Comparison of ENCODE assay signal across 14 cellular contexts in genomic region chr3:10855871-10856662, GRCh38. TPM values are rescaled to one million over a fixed set of nuclear protein-coding genes. Genes with fewer than 3 reads are reported as not detected.
DNase-seq lines count a peak whose midpoint lies in the region; ATAC-seq and TF ChIP-seq lines count a peak whose summit lies in the region.
"Had no signal": no experiment of that assay in that cellular context is flagged by ENCODE, and none has a peak within 500 bp of the region (broad histone marks: within the 10 kb centered on the region; RNA-seq: fewer than 3 reads in every experiment).

No MANE protein-coding gene starts in this region.

- no peaks in the 10 kb centered on the region for H3K36me3 ChIP-seq in SK-N-SH (replicated peaks in 1 of 2; ENCODE audit: control insufficient read depth in 1 of 2, insufficient read depth in 2 of 2, low read length in 1 of 2)
- H3K36me3 ChIP-seq: pancreas had no signal

- H3K27me3 ChIP-seq in SK-N-SH (ENCODE audit: insufficient read depth) = no peaks in the 10 kb centered on the region
- H3K27me3 ChIP-seq: pancreas had no signal

- H3K4me1 ChIP-seq in SK-N-SH (ENCODE audit: control insufficient read depth in 1 of 2, insufficient read depth in 2 of 2, low read depth in 1 of 2, low read length in 1 of 2) = no peaks in the 10 kb centered on the region
- H3K4me1 ChIP-seq: pancreas had no signal

- POLR2A ChIA-PET in SK-N-SH (lab: Yijun Ruan, JAX) = no interaction called here

- TF ChIP-seq CTCF in SK-N-SH (IDR thresholded peaks at IDR 0.05) (peak; percentile 23; the same call in 1 of the 2 replicates), fibroblast of the aortic adventitia (IDR thresholded peaks at IDR 0.05; ENCODE audit: insufficient read depth, low read length) (peak; percentile 53)

- H3K36me3 Mint-ChIP-seq in stimulated activated naive B cell treated with anti-CD40 and anti-IgM and Interleukin-4, amounts not matched to agents 10 μg/mL and 1 μg/mL and 100 μg/mL, for 72 hours = no peaks in the 10 kb centered on the region

- no peaks in the 10 kb centered on the region for H3K4me1 Mint-ChIP-seq in stimulated activated naive B cell treated with anti-CD40 and anti-IgM and Interleukin-4, amounts not matched to agents 10 μg/mL and 1 μg/mL and 100 μg/mL, for 72 hours
- H3K4me1 Mint-ChIP-seq: central memory CD8-positive, alpha-beta T cell; stimulated activated naive CD8-positive, alpha-beta T cell treated with anti-CD3 and anti-CD28 coated beads, Interleukin-15, amount 100 ng/mL, for 72 hours had no signal

- H4K20me1 ChIP-seq in SK-N-SH (ENCODE audit: insufficient read depth) = no peaks in the 10 kb centered on the region

- no peaks in the 10 kb centered on the region for H3K79me2 ChIP-seq in SK-N-SH (ENCODE audit: insufficient read depth)

- H3K4me3 ChIP-seq in SK-N-SH (ENCODE audit: low read depth in 2 of 2, low read length in 1 of 2) (no peak overlapping the region), fibroblast of the aortic adventitia (ENCODE audit: low read depth, low read length) (no peak overlapping the region)
- H3K4me3 ChIP-seq: pancreas had no signal

- no peak overlapping the region for H3K27ac ChIP-seq in SK-N-SH (ENCODE audit: low read depth in 2 of 2, low read length in 1 of 2)
- H3K27ac ChIP-seq: pancreas had no signal

- no peaks in the 10 kb centered on the region for H3K9me2 ChIP-seq in SK-N-SH

- no peaks in the 10 kb centered on the region for H3F3A ChIP-seq in SK-N-SH (replicated peaks; ENCODE audit: insufficient read depth)

- CTCF ChIA-PET in SK-N-SH (lab: Yijun Ruan, JAX) = no interaction called here

- H3K27me3 Mint-ChIP-seq in stimulated activated naive B cell treated with anti-CD40 and anti-IgM and Interleukin-4, amounts not matched to agents 10 μg/mL and 1 μg/mL and 100 μg/mL, for 72 hours = peaks cover 37 to 47% of the 10 kb centered on the region in 2 donors

- TF ChIP-seq RAD21 in SK-N-SH (IDR thresholded peaks at IDR 0.05; ENCODE audit: low read length) = no peak

- ATAC-seq in SK-N-SH treated with all-trans-retinoic acid at 6 μM for 48 hours = no peak
- ATAC-seq in stimulated activated naive B cell treated with anti-CD40 and anti-IgM and Interleukin-4, amounts not matched to agents 10 μg/mL and 1 μg/mL and 100 μg/mL, for 72 hours (replicated peaks) = no peak
- ATAC-seq: pancreas; stimulated activated naive CD8-positive, alpha-beta T cell treated with anti-CD3 and anti-CD28 coated beads, Interleukin-15, amount 100 ng/mL, for 72 hours had no signal

- no peak overlapping the region for H3K9ac ChIP-seq in SK-N-SH

- DNase-seq in SK-N-SH (no peak), RKO (ENCODE audit: low spot score) (peak; percentile 6), fibroblast of the aortic adventitia (ENCODE audit: low read depth) (no peak), NCI-H510A treated with DMSO at 0.1 percent for 48 hours (lab: John Stamatoyannopoulos, UW) (no peak), GM03348 (ENCODE audit: low spot score) (no peak)
- no peak for DNase-seq in stimulated activated naive B cell treated with anti-CD40 and anti-IgM and Interleukin-4, amounts not matched to agents 10 μg/mL and 1 μg/mL and 100 μg/mL, for 72 hours
- no peak for DNase-seq in activated CD8-positive, alpha-beta memory T cell treated with anti-CD3 and anti-CD28 coated beads, Interleukin-2, amount 50 U/mL, for 48 hours
- DNase-seq: KG1; pancreas; SHP77 treated with DMSO at 0.1 percent for 48 hours; stimulated activated naive CD8-positive, alpha-beta T cell treated with anti-CD3 and anti-CD28 coated beads, Interleukin-15, amount 100 ng/mL, for 72 hours had no signal

- peaks cover 1 to 8% of the 10 kb centered on the region in 2 donors for H3K9me3 Mint-ChIP-seq in stimulated activated naive B cell treated with anti-CD40 and anti-IgM and Interleukin-4, amounts not matched to agents 10 μg/mL and 1 μg/mL and 100 μg/mL, for 72 hours
- H3K9me3 Mint-ChIP-seq: central memory CD8-positive, alpha-beta T cell; stimulated activated naive CD8-positive, alpha-beta T cell treated with anti-CD3 and anti-CD28 coated beads, Interleukin-15, amount 100 ng/mL, for 72 hours had no signal

- H3K9me3 ChIP-seq in SK-N-SH = no peaks in the 10 kb centered on the region
- H3K9me3 ChIP-seq: pancreas had no signal

- TF ChIP-seq EP300 in SK-N-SH (IDR thresholded peaks at IDR 0.05; ENCODE audit: borderline replicate concordance in 1 of 2, low read depth in 1 of 2, low read length in 1 of 2) = no peak

- WGBS in SK-N-SH (ENCODE audit: low lambda C conversion rate) = 21% methylated on average over 8 of the region's 8 CpGs

- H2AFZ ChIP-seq in SK-N-SH (ENCODE audit: low read depth) = no peak overlapping the region

- H3K27ac Mint-ChIP-seq in stimulated activated naive B cell treated with anti-CD40 and anti-IgM and Interleukin-4, amounts not matched to agents 10 μg/mL and 1 μg/mL and 100 μg/mL, for 72 hours = peak overlapping the region; percentile 6

- no peak overlapping the region for H3K4me2 ChIP-seq in SK-N-SH

- no peak overlapping the region for H3K4me3 Mint-ChIP-seq in stimulated activated naive B cell treated with anti-CD40 and anti-IgM and Interleukin-4, amounts not matched to agents 10 μg/mL and 1 μg/mL and 100 μg/mL, for 72 hours
- H3K4me3 Mint-ChIP-seq: central memory CD8-positive, alpha-beta T cell; stimulated activated naive CD8-positive, alpha-beta T cell treated with anti-CD3 and anti-CD28 coated beads, Interleukin-15, amount 100 ng/mL, for 72 hours had no signal

TF ChIP-seq in SK-N-SH, 30 proteins besides CTCF, POLR2A, EP300 and RAD21:
- TF ChIP-seq YY1 (IDR thresholded peaks at IDR 0.05; ENCODE audit: low read depth) = no peak
- no peak for TF ChIP-seq NRF1 (IDR thresholded peaks at IDR 0.05; ENCODE audit: low read depth, low read length)
- no peak for TF ChIP-seq FOSL2 (IDR thresholded peaks at IDR 0.05; ENCODE audit: borderline replicate concordance, low read depth)
- TF ChIP-seq RXRA (IDR thresholded peaks at IDR 0.05; ENCODE audit: borderline replicate concordance, low read depth) = no peak
- no peak for TF ChIP-seq TAF1 (IDR thresholded peaks at IDR 0.05; ENCODE audit: borderline replicate concordance, low read depth, low read length)
- TF ChIP-seq FOXM1 (IDR thresholded peaks at IDR 0.05; ENCODE audit: low read depth) = no peak
- TF ChIP-seq CHD2 (IDR thresholded peaks at IDR 0.05; ENCODE audit: low read length, partially characterized antibody) = no peak
- no peak for TF ChIP-seq RFX5 (IDR thresholded peaks at IDR 0.05; ENCODE audit: low read length)
- TF ChIP-seq GATA2 (CRISPR knock-in tag; IDR thresholded peaks at IDR 0.05) = no peak
TF ChIP-seq in SK-N-SH: peak in this region for 0.

TF ChIP-seq in SK-N-SH treated with all-trans-retinoic acid at 6 μM for 48 hours, 23 proteins besides CTCF, POLR2A, EP300 and RAD21:
- TF ChIP-seq ZFP3 (CRISPR knock-in tag; IDR thresholded peaks at IDR 0.05) = no peak
- no peak for TF ChIP-seq CSRNP3 (CRISPR knock-in tag; IDR thresholded peaks at IDR 0.05)
- no peak for TF ChIP-seq ESRRG (CRISPR knock-in tag; IDR thresholded peaks at IDR 0.05)
- no peak for TF ChIP-seq ZFP30 (CRISPR knock-in tag; IDR thresholded peaks at IDR 0.05)
- no peak for TF ChIP-seq BACH2 (CRISPR knock-in tag; IDR thresholded peaks at IDR 0.05; ENCODE audit: borderline replicate concordance)

RNA-seq across cellular contexts. Expression of gene SLC6A11, which starts 40.0 kb away (rescaled TPM):
- polyA plus RNA-seq in SK-N-SH (2012; rRNA removed) = 0.03 and 0.11 TPM in 2 replicates
- 0.12 and 0.26 TPM in 2 replicates for polyA plus RNA-seq in SK-N-SH (2012; cell fraction: cytosol; rRNA removed)
- polyA plus RNA-seq in SK-N-SH (2012; cell fraction: nucleus; rRNA removed) = 0.07 and 0.12 TPM in 2 replicates
- total RNA-seq in fibroblast of the aortic adventitia (ENCODE audit: low replicate concordance) = not detected in 2 replicates
- total RNA-seq: glomerular endothelial cell had no signal
